Comparison of ENCODE assay signal across 23 cellular contexts in genomic region chr15:74831813-74832495, GRCh38. TPM values are rescaled to one million over a fixed set of nuclear protein-coding genes. Genes with fewer than 3 reads are reported as not detected.
DNase-seq lines count a peak whose midpoint lies in the region; ATAC-seq and TF ChIP-seq lines count a peak whose summit lies in the region.
"Had no signal": no experiment of that assay in that cellular context is flagged by ENCODE, and none has a peak within 500 bp of the region (broad histone marks: within the 10 kb centered on the region; RNA-seq: fewer than 3 reads in every experiment).

No MANE protein-coding gene starts in this region.

- H3K27me3 Mint-ChIP-seq in activated CD4-positive, alpha-beta T cell treated with anti-CD3 and anti-CD28 coated beads, Interleukin-2, amount 10 ng/mL, durations not matched to agents 24 days and 14 days = peaks cover 4% of the 10 kb centered on the region

- H3K4me3 ChIP-seq in BE2C (ENCODE audit: low read depth, low read length) (no peak overlapping the region), WERI-Rb-1 (ENCODE audit: low read depth, low read length) (no peak overlapping the region), mucosa of rectum (ENCODE audit: low read length in 2 of 2) (peak overlapping the region in 1 of 2 donors; percentile 20)
- H3K4me3 ChIP-seq: adrenal gland, vagina had no signal

- H3K4me3 Mint-ChIP-seq in activated CD4-positive, alpha-beta T cell treated with anti-CD3 and anti-CD28 coated beads, Interleukin-2, amount 10 ng/mL, durations not matched to agents 24 days and 14 days = no peak overlapping the region
- H3K4me3 Mint-ChIP-seq: CD14-positive monocyte, nephron, T-cell had no signal

- ATAC-seq in omental fat pad (ENCODE audit: low FRiP score) (no peak), GM21529 (IDR thresholded peaks at IDR 0.05; ENCODE audit: unreplicated experiment) (no peak)
- ATAC-seq: T-cell had no signal

- DNase-seq in BE2C (peak; percentile 75), WERI-Rb-1 (no peak), omental fat pad (ENCODE audit: low spot score) (no peak)
- no peak for DNase-seq in activated CD4-positive, alpha-beta T cell treated with anti-CD3 and anti-CD28 coated beads, Interleukin-2, amount 10 ng/mL, durations not matched to agents 24 days and 14 days
- DNase-seq: activated CD4-positive, alpha-beta T cell treated with anti-CD3 and anti-CD28 coated beads for 48 hours; activated gamma-delta T cell; adrenal gland; dermis blood vessel endothelial cell; kidney; mesendoderm; NCI-H1048; NCI-H2029 treated with DMSO at 0.1 percent for 48 hours; NCI-H510A treated with DMSO at 0.1 percent for 48 hours; SHP77; T-cell had no signal

- intact Hi-C loops in activated CD4-positive, alpha-beta T cell treated with anti-CD3 and anti-CD28 coated beads, Interleukin-2, amount 10 ng/mL, durations not matched to agents 24 days and 14 days (cut with micrococcal nuclease) = no loop called here

- H3K4me1 ChIP-seq in BE2C = peaks cover 20% of the 10 kb centered on the region
- H3K4me1 ChIP-seq in mucosa of rectum (ENCODE audit: control insufficient read depth in 2 of 2, insufficient read depth in 2 of 2, low read length in 2 of 2) = peaks cover 10 to 25% of the 10 kb centered on the region in 2 donors
- H3K4me1 ChIP-seq: adrenal gland, vagina had no signal

- TF ChIP-seq CTCF in BE2C (IDR thresholded peaks at IDR 0.05; ENCODE audit: low read depth, low read length) = no peak
- no peak for TF ChIP-seq CTCF in WERI-Rb-1 (IDR thresholded peaks at IDR 0.05; ENCODE audit: low read depth, low read length)
- TF ChIP-seq CTCF in omental fat pad (IDR thresholded peaks at IDR 0.05) = no peak

- peaks cover 4% of the 10 kb centered on the region for H3K4me1 Mint-ChIP-seq in activated CD4-positive, alpha-beta T cell treated with anti-CD3 and anti-CD28 coated beads, Interleukin-2, amount 10 ng/mL, durations not matched to agents 24 days and 14 days
- H3K4me1 Mint-ChIP-seq: nephron had no signal

- H3K27me3 ChIP-seq in BE2C = no peaks in the 10 kb centered on the region
- no peaks in the 10 kb centered on the region for H3K27me3 ChIP-seq in WERI-Rb-1 (ENCODE audit: insufficient read depth, low read depth, severe bottlenecking)
- peaks cover 9 to 10% of the 10 kb centered on the region in 2 donors for H3K27me3 ChIP-seq in mucosa of rectum (ENCODE audit: control insufficient read depth in 2 of 2, insufficient read depth in 2 of 2, low read length in 2 of 2)
- H3K27me3 ChIP-seq: adrenal gland, vagina had no signal

- H3K9me3 ChIP-seq in BE2C (no peaks in the 10 kb centered on the region), WERI-Rb-1 (ENCODE audit: severe bottlenecking) (no peaks in the 10 kb centered on the region), mucosa of rectum (ENCODE audit: control insufficient read depth in 2 of 2, low read length in 2 of 2) (no peaks in the 10 kb centered on the region)
- H3K9me3 ChIP-seq: adrenal gland, vagina had no signal

- H3K27ac ChIP-seq in WERI-Rb-1 (peak overlapping the region; percentile 77; the same call in 1 of the 2 replicates), mucosa of rectum (ENCODE audit: low read depth in 2 of 2, low read length in 2 of 2) (peak overlapping the region; percentile 75 to 78)
- H3K27ac ChIP-seq: adrenal gland, KMS-11, vagina had no signal

- H3K36me3 Mint-ChIP-seq in activated CD4-positive, alpha-beta T cell treated with anti-CD3 and anti-CD28 coated beads, Interleukin-2, amount 10 ng/mL, durations not matched to agents 24 days and 14 days (ENCODE audit: low read depth) = peaks cover 5% of the 10 kb centered on the region

- no peaks in the 10 kb centered on the region; the same call in 1 of the 2 replicates for H3K36me3 ChIP-seq in BE2C
- peaks cover 16% of the 10 kb centered on the region for H3K36me3 ChIP-seq in WERI-Rb-1
- H3K36me3 ChIP-seq in mucosa of rectum (ENCODE audit: control insufficient read depth in 2 of 2, insufficient read depth in 2 of 2, low read length in 2 of 2) = peaks cover 8 to 10% of the 10 kb centered on the region in 2 donors
- H3K36me3 ChIP-seq: adrenal gland had no signal

- H3K27ac Mint-ChIP-seq in activated CD4-positive, alpha-beta T cell treated with anti-CD3 and anti-CD28 coated beads, Interleukin-2, amount 10 ng/mL, durations not matched to agents 24 days and 14 days = no peak overlapping the region
- H3K27ac Mint-ChIP-seq: CD14-positive monocyte, nephron, T-cell had no signal

- no peaks in the 10 kb centered on the region for H3K9me3 Mint-ChIP-seq in activated CD4-positive, alpha-beta T cell treated with anti-CD3 and anti-CD28 coated beads, Interleukin-2, amount 10 ng/mL, durations not matched to agents 24 days and 14 days
- H3K9me3 Mint-ChIP-seq: nephron, T-cell had no signal

- peak overlapping the region in 1 of 2 donors; percentile 43 for H3K9ac ChIP-seq in mucosa of rectum (ENCODE audit: low read depth in 1 of 2, low read length in 2 of 2)
- H3K9ac ChIP-seq: KMS-11 had no signal

RNA-seq across cellular contexts. Expression of gene CPLX3, which starts 5.5 kb away (rescaled TPM):
- polyA plus RNA-seq in BE2C (2012; ENCODE audit: insufficient read depth, insufficient read length, low read depth) = not detected
- not detected for total RNA-seq in omental fat pad
- total RNA-seq in activated CD4-positive, alpha-beta T cell treated with anti-CD3 and anti-CD28 coated beads, Interleukin-2, amount 10 ng/mL, durations not matched to agents 24 days and 14 days = 0.09 TPM in 2 replicates
- total RNA-seq: bronchial epithelial cell, dermis blood vessel endothelial cell, H4, kidney, vagina had no signal
- polyA plus RNA-seq: CD14-positive monocyte had no signal

RNA-seq across cellular contexts. Expression of gene ULK3, which starts 11.0 kb away (rescaled TPM):
- 152 TPM for polyA plus RNA-seq in BE2C (2012; ENCODE audit: insufficient read depth, insufficient read length, low read depth)
- 10 to 100 TPM; 23.2 to 52.6 (median 41.4) TPM for total RNA-seq in omental fat pad
- 52.6 and 57.3 TPM in 2 replicates for total RNA-seq in activated CD4-positive, alpha-beta T cell treated with anti-CD3 and anti-CD28 coated beads, Interleukin-2, amount 10 ng/mL, durations not matched to agents 24 days and 14 days

RNA-seq across cellular contexts. Expression of gene LMAN1L, which starts 19.3 kb away (rescaled TPM):
- 0.73 TPM for polyA plus RNA-seq in BE2C (2012; ENCODE audit: insufficient read depth, insufficient read length, low read depth)
- total RNA-seq in omental fat pad = not detected
- 0.33 and 0.36 TPM in 2 replicates for total RNA-seq in activated CD4-positive, alpha-beta T cell treated with anti-CD3 and anti-CD28 coated beads, Interleukin-2, amount 10 ng/mL, durations not matched to agents 24 days and 14 days
- total RNA-seq: dermis blood vessel endothelial cell, kidney, vagina had no signal
- polyA plus RNA-seq: CD14-positive monocyte had no signal

RNA-seq across cellular contexts. Expression of gene SCAMP2, which starts 41.2 kb away (rescaled TPM):
- 76.6 TPM for polyA plus RNA-seq in BE2C (2012; ENCODE audit: insufficient read depth, insufficient read length, low read depth)
- 10 to 100 TPM; 55.5 to 99.4 (median 63.7) TPM for total RNA-seq in omental fat pad
- 89.4 and 94.8 TPM in 2 replicates for total RNA-seq in activated CD4-positive, alpha-beta T cell treated with anti-CD3 and anti-CD28 coated beads, Interleukin-2, amount 10 ng/mL, durations not matched to agents 24 days and 14 days

RNA-seq across cellular contexts. Expression of gene CSK, which starts 50.1 kb away (rescaled TPM):
- 311 TPM for polyA plus RNA-seq in BE2C (2012; ENCODE audit: insufficient read depth, insufficient read length, low read depth)
- total RNA-seq in omental fat pad = 10 to 100 TPM; 11.6 to 43.2 (median 28.2) TPM
- total RNA-seq in activated CD4-positive, alpha-beta T cell treated with anti-CD3 and anti-CD28 coated beads, Interleukin-2, amount 10 ng/mL, durations not matched to agents 24 days and 14 days = 332 and 340 TPM in 2 replicates
